ENCODE assay signal across 19 cellular contexts in the genomic region with DNA sequence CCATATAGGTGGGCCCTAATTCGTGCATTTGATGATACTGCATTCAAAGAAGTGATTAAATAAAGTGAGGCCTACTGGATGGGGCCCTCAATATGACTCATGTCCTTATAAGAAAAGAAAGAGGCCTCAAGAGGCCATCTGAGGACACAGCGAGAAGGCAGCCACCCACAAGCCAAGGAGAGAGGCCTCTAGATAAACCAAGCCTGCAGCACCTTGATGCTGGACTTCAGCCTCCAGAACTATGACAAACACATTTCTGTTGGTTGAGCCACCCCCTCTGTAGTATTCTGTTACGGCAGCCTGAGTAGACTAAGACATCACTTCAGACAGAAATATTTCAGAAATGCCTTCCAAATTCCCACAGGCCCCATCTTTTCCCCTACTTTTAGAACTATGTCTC.
"Had no signal": no experiment of that assay in that cellular context is flagged by ENCODE, and none has a peak within 500 bp of the region (broad histone marks: within the 10 kb centered on the region; RNA-seq: fewer than 3 reads in every experiment).

No MANE protein-coding gene starts in this region.

- FAIRE-seq: endometrium, keratinocyte had no signal

- H3K4me3 ChIP-seq: lower lobe of right lung, right lobe of liver, upper lobe of left lung had no signal

- H3K4me1 Mint-ChIP-seq: activated CD4-positive, alpha-beta T cell treated with anti-CD3 and anti-CD28 coated beads, Interleukin-2, amount 10 ng/mL, durations not matched to agents 7 days and 5 days; naive thymus-derived CD4-positive, alpha-beta T cell; neural crest cell had no signal

- H3K27me3 ChIP-seq: right lobe of liver, upper lobe of left lung had no signal

- H3K9me3 Mint-ChIP-seq: activated CD4-positive, alpha-beta T cell treated with anti-CD3 and anti-CD28 coated beads, Interleukin-2, amount 10 ng/mL, durations not matched to agents 7 days and 5 days; activated naive CD8-positive, alpha-beta T cell treated with anti-CD3 and anti-CD28 coated beads, Interleukin-2, amount 10 ng/mL, durations not matched to agents 7 days and 5 days; neural crest cell had no signal

- H3K36me3 Mint-ChIP-seq: activated naive CD8-positive, alpha-beta T cell treated with anti-CD3 and anti-CD28 coated beads, Interleukin-2, amount 10 ng/mL, durations not matched to agents 7 days and 5 days; naive thymus-derived CD4-positive, alpha-beta T cell had no signal

- ATAC-seq: lower lobe of right lung; naive thymus-derived CD4-positive, alpha-beta T cell; right lobe of liver had no signal

- H3K27ac Mint-ChIP-seq: activated CD4-positive, alpha-beta T cell treated with anti-CD3 and anti-CD28 coated beads, Interleukin-2, amount 10 ng/mL, durations not matched to agents 7 days and 5 days; activated naive CD8-positive, alpha-beta T cell treated with anti-CD3 and anti-CD28 coated beads, Interleukin-2, amount 10 ng/mL, durations not matched to agents 7 days and 5 days had no signal

- H3K36me3 ChIP-seq: lower lobe of right lung, right lobe of liver, upper lobe of left lung had no signal

- H3K4me1 ChIP-seq: lower lobe of right lung had no signal

- H3K9me3 ChIP-seq: lower lobe of right lung, right lobe of liver, upper lobe of left lung had no signal

- H3K27ac ChIP-seq: lower lobe of right lung, right lobe of liver, upper lobe of left lung had no signal

- DNase-seq: activated CD4-positive, alpha-beta T cell treated with anti-CD3 and anti-CD28 coated beads, Interleukin-2, amount 10 ng/mL, durations not matched to agents 7 days and 5 days; activated naive CD4-positive, alpha-beta T cell treated with Interleukin-2 at 50 U/mL for 16 hours; activated naive CD8-positive, alpha-beta T cell treated with anti-CD3 and anti-CD28 coated beads, Interleukin-2, amount 10 ng/mL, durations not matched to agents 7 days and 5 days; activated T-cell treated with anti-CD3 and anti-CD28 coated beads, Interleukin-2, amount 50 U/mL, for 1 hour; amygdala; effector CD4-positive, alpha-beta T cell; foreskin fibroblast; lower lobe of right lung; naive thymus-derived CD4-positive, alpha-beta T cell; occipital lobe; posterior cingulate gyrus; right lobe of liver; stimulated activated CD4-positive, alpha-beta T cell treated with anti-CD3 and anti-CD28 coated beads, Interleukin-2, amount 100 ng/mL, for 48 hours; stimulated activated CD8-positive, alpha-beta memory T cell treated with anti-CD3 and anti-CD28 coated beads, Interleukin-4, amount 100 ng/mL, for 48 hours; stimulated activated naive CD4-positive, alpha-beta T cell; upper lobe of left lung had no signal

- H3K4me3 Mint-ChIP-seq: activated CD4-positive, alpha-beta T cell treated with anti-CD3 and anti-CD28 coated beads, Interleukin-2, amount 10 ng/mL, durations not matched to agents 7 days and 5 days; activated naive CD8-positive, alpha-beta T cell treated with anti-CD3 and anti-CD28 coated beads, Interleukin-2, amount 10 ng/mL, durations not matched to agents 7 days and 5 days; naive thymus-derived CD4-positive, alpha-beta T cell; neural crest cell had no signal
